8 cellular contexts compared by ENCODE assay signal in genomic region chr14:105688023-105688351, GRCh38.
DNase-seq lines count a peak whose midpoint lies in the region; ATAC-seq and TF ChIP-seq lines count a peak whose summit lies in the region.
"Not testable (repeated sequence)": the region's sequence is repeated elsewhere in the genome, so short reads cannot be mapped to it uniquely, and the experiment has no call there.

No MANE protein-coding gene starts in this region.

- not testable (repeated sequence) for H3K4me3 ChIP-seq in CD4-positive, CD25-positive, alpha-beta regulatory T cell (ENCODE audit: low read depth, low read length); MG63; endodermal cell (ENCODE audit: low read length)

- H3K27ac ChIP-seq in CD4-positive, CD25-positive, alpha-beta regulatory T cell (ENCODE audit: insufficient read depth, low read length, poor library complexity, severe bottlenecking); endodermal cell (ENCODE audit: low read depth, low read length): not testable (repeated sequence)

- not testable (repeated sequence) for H3K9me3 Mint-ChIP-seq in CD4-positive, CD25-positive, alpha-beta regulatory T cell
- H3K9me3 Mint-ChIP-seq in endodermal cell: peaks cover 56% of the 10 kb centered on the region
- peaks cover 33% of the 10 kb centered on the region for H3K9me3 Mint-ChIP-seq in stimulated activated memory B cell treated with anti-CD40 and anti-IgM and Interleukin-4, amounts not matched to agents 10 μg/mL and 1 μg/mL and 100 μg/mL, for 72 hours

- ATAC-seq in CD4-positive, CD25-positive, alpha-beta regulatory T cell (ENCODE audit: low read depth in 2 of 2): peak; percentile 21 to 28
- peak; percentile 41 for ATAC-seq in GM18511 (IDR thresholded peaks at IDR 0.05; ENCODE audit: unreplicated experiment)
- peak; percentile 34 for ATAC-seq in GM21619 (IDR thresholded peaks at IDR 0.05; ENCODE audit: unreplicated experiment)
- ATAC-seq in HG02981 (IDR thresholded peaks at IDR 0.05; ENCODE audit: unreplicated experiment): peak; percentile 28
- ATAC-seq in stimulated activated memory B cell treated with anti-CD40 and anti-IgM and Interleukin-4, amounts not matched to agents 10 μg/mL and 1 μg/mL and 100 μg/mL, for 72 hours: peak; percentile 62

- WGBS in endodermal cell (ENCODE audit: insufficient coverage in 1 of 2, insufficient read length in 1 of 2), 2 experiments: 85% methylated on average over 10 of the region's 11 CpGs; no CpG with 5 or more reads in 1 of the 2 experiments

- H3K36me3 ChIP-seq in CD4-positive, CD25-positive, alpha-beta regulatory T cell (ENCODE audit: control insufficient read depth, insufficient read depth, low read length); MG63; endodermal cell (ENCODE audit: control insufficient read depth, insufficient read depth, low read length): not testable (repeated sequence)

- H3K36me3 Mint-ChIP-seq in CD4-positive, CD25-positive, alpha-beta regulatory T cell: not testable (repeated sequence)
- peaks cover 15% of the 10 kb centered on the region for H3K36me3 Mint-ChIP-seq in endodermal cell (ENCODE audit: low read depth)
- peaks cover 33% of the 10 kb centered on the region for H3K36me3 Mint-ChIP-seq in stimulated activated memory B cell treated with anti-CD40 and anti-IgM and Interleukin-4, amounts not matched to agents 10 μg/mL and 1 μg/mL and 100 μg/mL, for 72 hours

- TF ChIP-seq CTCF in endodermal cell (conservative IDR thresholded peaks at IDR 0.05): not testable (repeated sequence)

- H3K27ac Mint-ChIP-seq in CD4-positive, CD25-positive, alpha-beta regulatory T cell; endodermal cell: not testable (repeated sequence)
- peak overlapping the region; percentile 77 for H3K27ac Mint-ChIP-seq in stimulated activated memory B cell treated with anti-CD40 and anti-IgM and Interleukin-4, amounts not matched to agents 10 μg/mL and 1 μg/mL and 100 μg/mL, for 72 hours

- not testable (repeated sequence) for DNase-seq in CD4-positive, CD25-positive, alpha-beta regulatory T cell
- DNase-seq in MG63 (peak; percentile 36), SW480 (ENCODE audit: low spot score) (peak; percentile 20), endodermal cell (peak; percentile 10)

- not testable (repeated sequence) for H3K27me3 Mint-ChIP-seq in CD4-positive, CD25-positive, alpha-beta regulatory T cell; endodermal cell (ENCODE audit: insufficient read depth); stimulated activated memory B cell treated with anti-CD40 and anti-IgM and Interleukin-4, amounts not matched to agents 10 μg/mL and 1 μg/mL and 100 μg/mL, for 72 hours

- not testable (repeated sequence) for H3K4me1 ChIP-seq in CD4-positive, CD25-positive, alpha-beta regulatory T cell (ENCODE audit: control insufficient read depth, insufficient read depth, low read length, poor library complexity, severe bottlenecking); endodermal cell (ENCODE audit: control insufficient read depth, insufficient read depth, low read length)

- not testable (repeated sequence) for H3K27me3 ChIP-seq in CD4-positive, CD25-positive, alpha-beta regulatory T cell (ENCODE audit: control insufficient read depth, insufficient read depth, low read length); MG63; endodermal cell (ENCODE audit: control insufficient read depth, insufficient read depth, low read length, poor library complexity, severe bottlenecking)

- H3K9me3 ChIP-seq in CD4-positive, CD25-positive, alpha-beta regulatory T cell (ENCODE audit: control insufficient read depth in 2 of 2, low read length in 2 of 2); MG63: not testable (repeated sequence)
- H3K9me3 ChIP-seq in endodermal cell (ENCODE audit: control insufficient read depth, low read length): peaks cover 40% of the 10 kb centered on the region

- not testable (repeated sequence) for H3K9ac ChIP-seq in endodermal cell (ENCODE audit: extremely low read depth, low read length, poor library complexity, severe bottlenecking)

- H3K4me1 Mint-ChIP-seq in CD4-positive, CD25-positive, alpha-beta regulatory T cell: peaks cover 0 to 10% (median 7%) of the 10 kb centered on the region in 4 donors
- H3K4me1 Mint-ChIP-seq in endodermal cell: not testable (repeated sequence)
- H3K4me1 Mint-ChIP-seq in stimulated activated memory B cell treated with anti-CD40 and anti-IgM and Interleukin-4, amounts not matched to agents 10 μg/mL and 1 μg/mL and 100 μg/mL, for 72 hours: peaks cover 74% of the 10 kb centered on the region

- H3K4me3 Mint-ChIP-seq in CD4-positive, CD25-positive, alpha-beta regulatory T cell; endodermal cell: not testable (repeated sequence)
- H3K4me3 Mint-ChIP-seq in stimulated activated memory B cell treated with anti-CD40 and anti-IgM and Interleukin-4, amounts not matched to agents 10 μg/mL and 1 μg/mL and 100 μg/mL, for 72 hours: peak overlapping the region; percentile 1
